1 cellular context compared by ENCODE assay signal in the genomic region with DNA sequence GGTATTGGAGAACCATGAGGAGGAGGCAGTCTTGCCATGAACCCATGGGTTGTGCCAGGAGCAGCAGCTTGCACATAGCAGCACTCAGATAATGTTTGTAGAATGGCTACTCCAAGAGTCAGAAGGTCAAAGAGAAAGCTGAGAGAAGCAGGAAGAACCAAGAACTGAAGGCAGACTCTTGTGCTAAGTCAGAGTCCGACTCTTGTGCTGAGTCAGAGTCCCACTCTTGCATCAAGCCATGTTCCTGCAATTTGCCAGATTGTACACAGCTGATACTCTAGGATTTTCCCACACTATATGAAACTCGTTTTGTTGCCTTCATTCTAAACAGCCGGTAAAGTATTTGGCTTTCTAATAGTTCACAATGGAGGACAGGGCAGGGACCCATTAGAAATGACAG.
A peak's percentile ranks its signal among the peaks of the same experiment; 100 is the strongest.
TF ChIP-seq lines count a peak whose summit lies in the region.

No MANE protein-coding gene starts in this region.

TF ChIP-seq in K562, 482 proteins besides CTCF, POLR2A, EP300 and RAD21 (continued from another document and continues in another):
- TF ChIP-seq, protein P1, sequence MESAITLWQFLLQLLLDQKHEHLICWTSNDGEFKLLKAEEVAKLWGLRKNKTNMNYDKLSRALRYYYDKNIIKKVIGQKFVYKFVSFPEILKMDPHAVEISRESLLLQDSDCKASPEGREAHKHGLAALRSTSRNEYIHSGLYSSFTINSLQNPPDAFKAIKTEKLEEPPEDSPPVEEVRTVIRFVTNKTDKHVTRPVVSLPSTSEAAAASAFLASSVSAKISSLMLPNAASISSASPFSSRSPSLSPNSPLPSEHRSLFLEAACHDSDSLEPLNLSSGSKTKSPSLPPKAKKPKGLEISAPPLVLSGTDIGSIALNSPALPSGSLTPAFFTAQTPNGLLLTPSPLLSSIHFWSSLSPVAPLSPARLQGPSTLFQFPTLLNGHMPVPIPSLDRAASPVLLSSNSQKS (CRISPR knock-in tag; IDR thresholded peaks at IDR 0.05): no peak
- TF ChIP-seq ZNF12 (CRISPR knock-in tag; IDR thresholded peaks at IDR 0.05) (no peak), KAT8 (IDR thresholded peaks at IDR 0.05; ENCODE audit: low read depth) (no peak), SMARCC2 (IDR thresholded peaks at IDR 0.05; ENCODE audit: low read depth) (no peak), ZNF175 (CRISPR knock-in tag; IDR thresholded peaks at IDR 0.05; ENCODE audit: low read depth) (no peak), DPF2 (IDR thresholded peaks at IDR 0.05) (peak; percentile 64), C11orf30 (IDR thresholded peaks at IDR 0.05; ENCODE audit: low read depth) (peak; percentile 94), DIDO1 (tag; IDR thresholded peaks at IDR 0.05; ENCODE audit: low read depth) (no peak), HCFC1 (IDR thresholded peaks at IDR 0.05; ENCODE audit: low read depth, low read length) (no peak), NFE2L1 (tag; IDR thresholded peaks at IDR 0.05; ENCODE audit: borderline replicate concordance, low read depth) (no peak), ZC3H8 (IDR thresholded peaks at IDR 0.05) (no peak), BACH1 (tag; IDR thresholded peaks at IDR 0.05) (peak; percentile 95), ZNF133 (CRISPR knock-in tag; IDR thresholded peaks at IDR 0.05) (no peak), NCOA4 (IDR thresholded peaks at IDR 0.05; ENCODE audit: partially characterized antibody) (no peak), ZNF146 (CRISPR knock-in tag; IDR thresholded peaks at IDR 0.05; ENCODE audit: unreplicated experiment) (no peak), RNF2 (IDR thresholded peaks at IDR 0.05) (no peak), YY1 (IDR thresholded peaks at IDR 0.05; ENCODE audit: borderline replicate concordance in 1 of 3, control insufficient read depth in 1 of 3, extremely low read depth in 1 of 3, insufficient read depth in 3 of 3, insufficient read length in 1 of 3, insufficient replicate concordance in 2 of 3, low read depth in 1 of 3, low read length in 2 of 3) (no peak), RBM14 (IDR thresholded peaks at IDR 0.05; ENCODE audit: borderline replicate concordance, insufficient read depth, low read depth, low read length) (no peak), USF1 (CRISPR knock-in tag; IDR thresholded peaks at IDR 0.05) (no peak), ZNF778 (CRISPR knock-in tag; IDR thresholded peaks at IDR 0.05) (no peak), MTF1 (CRISPR knock-in tag; IDR thresholded peaks at IDR 0.05; ENCODE audit: borderline replicate concordance) (no peak), ZNF41 (CRISPR knock-in tag; conservative IDR thresholded peaks at IDR 0.05) (no peak), NRF1 (conservative IDR thresholded peaks at IDR 0.05 in 1 of 2, IDR thresholded peaks at IDR 0.05 in 1 of 2) (no peak), REST (CRISPR knock-in tag; IDR thresholded peaks at IDR 0.05; ENCODE audit: low read depth) (no peak), E2F3 (CRISPR knock-in tag; IDR thresholded peaks at IDR 0.05) (no peak), ZSCAN29 (IDR thresholded peaks at IDR 0.05) (no peak), EP400 (IDR thresholded peaks at IDR 0.05) (no peak), POLR2G (IDR thresholded peaks at IDR 0.05; ENCODE audit: low read depth, low read length) (no peak), NFATC3 (IDR thresholded peaks at IDR 0.05) (no peak), ZNF124 (CRISPR knock-in tag; IDR thresholded peaks at IDR 0.05) (no peak), MIER1 (IDR thresholded peaks at IDR 0.05; ENCODE audit: low read depth) (no peak), ZNF717 (CRISPR knock-in tag; IDR thresholded peaks at IDR 0.05) (no peak), KDM2B (CRISPR knock-in tag; IDR thresholded peaks at IDR 0.05) (no peak), TSC22D4 (tag; IDR thresholded peaks at IDR 0.05) (no peak), SLC30A9 (CRISPR knock-in tag; IDR thresholded peaks at IDR 0.05) (no peak), MTA3 (IDR thresholded peaks at IDR 0.05; ENCODE audit: borderline replicate concordance) (no peak), FOS (IDR thresholded peaks at IDR 0.05; ENCODE audit: extremely low read depth, insufficient read length) (no peak), ZNF436 (CRISPR knock-in tag; IDR thresholded peaks at IDR 0.05) (no peak), ELF4 (CRISPR knock-in tag; IDR thresholded peaks at IDR 0.05) (no peak), ARID1B (IDR thresholded peaks at IDR 0.05) (peak; percentile 47), TRIM24 (IDR thresholded peaks at IDR 0.05) (no peak; a peak in 1 of 4 replicates), SIX5 (IDR thresholded peaks at IDR 0.05; ENCODE audit: borderline replicate concordance in 1 of 2, insufficient read depth in 1 of 2, low read depth in 1 of 2, low read length in 2 of 2) (no peak), FOSL1 (tag; conservative IDR thresholded peaks at IDR 0.05) (peak; percentile 44), FOXM1 (IDR thresholded peaks at IDR 0.05; ENCODE audit: low read depth) (no peak), FOXM1 (CRISPR knock-in tag; IDR thresholded peaks at IDR 0.05; ENCODE audit: low read depth) (no peak), PTRF (tag; IDR thresholded peaks at IDR 0.05) (no peak), CEBPG (CRISPR knock-in tag; IDR thresholded peaks at IDR 0.05) (no peak), CEBPG (tag; conservative IDR thresholded peaks at IDR 0.05 in 1 of 2, IDR thresholded peaks at IDR 0.05 in 1 of 2) (peak in 1 of 2 experiments; percentile 61; a peak in 2 of 4 replicates), SMAD4 (CRISPR knock-in tag; conservative IDR thresholded peaks at IDR 0.05) (no peak), ZNF444 (CRISPR knock-in tag; IDR thresholded peaks at IDR 0.05) (no peak)
- TF ChIP-seq, protein P2, sequence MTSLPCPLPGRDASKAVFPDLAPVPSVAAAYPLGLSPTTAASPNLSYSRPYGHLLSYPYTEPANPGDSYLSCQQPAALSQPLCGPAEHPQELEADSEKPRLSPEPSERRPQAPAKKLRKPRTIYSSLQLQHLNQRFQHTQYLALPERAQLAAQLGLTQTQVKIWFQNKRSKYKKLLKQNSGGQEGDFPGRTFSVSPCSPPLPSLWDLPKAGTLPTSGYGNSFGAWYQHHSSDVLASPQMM (CRISPR knock-in tag; IDR thresholded peaks at IDR 0.05): no peak
- TF ChIP-seq, protein P3, sequence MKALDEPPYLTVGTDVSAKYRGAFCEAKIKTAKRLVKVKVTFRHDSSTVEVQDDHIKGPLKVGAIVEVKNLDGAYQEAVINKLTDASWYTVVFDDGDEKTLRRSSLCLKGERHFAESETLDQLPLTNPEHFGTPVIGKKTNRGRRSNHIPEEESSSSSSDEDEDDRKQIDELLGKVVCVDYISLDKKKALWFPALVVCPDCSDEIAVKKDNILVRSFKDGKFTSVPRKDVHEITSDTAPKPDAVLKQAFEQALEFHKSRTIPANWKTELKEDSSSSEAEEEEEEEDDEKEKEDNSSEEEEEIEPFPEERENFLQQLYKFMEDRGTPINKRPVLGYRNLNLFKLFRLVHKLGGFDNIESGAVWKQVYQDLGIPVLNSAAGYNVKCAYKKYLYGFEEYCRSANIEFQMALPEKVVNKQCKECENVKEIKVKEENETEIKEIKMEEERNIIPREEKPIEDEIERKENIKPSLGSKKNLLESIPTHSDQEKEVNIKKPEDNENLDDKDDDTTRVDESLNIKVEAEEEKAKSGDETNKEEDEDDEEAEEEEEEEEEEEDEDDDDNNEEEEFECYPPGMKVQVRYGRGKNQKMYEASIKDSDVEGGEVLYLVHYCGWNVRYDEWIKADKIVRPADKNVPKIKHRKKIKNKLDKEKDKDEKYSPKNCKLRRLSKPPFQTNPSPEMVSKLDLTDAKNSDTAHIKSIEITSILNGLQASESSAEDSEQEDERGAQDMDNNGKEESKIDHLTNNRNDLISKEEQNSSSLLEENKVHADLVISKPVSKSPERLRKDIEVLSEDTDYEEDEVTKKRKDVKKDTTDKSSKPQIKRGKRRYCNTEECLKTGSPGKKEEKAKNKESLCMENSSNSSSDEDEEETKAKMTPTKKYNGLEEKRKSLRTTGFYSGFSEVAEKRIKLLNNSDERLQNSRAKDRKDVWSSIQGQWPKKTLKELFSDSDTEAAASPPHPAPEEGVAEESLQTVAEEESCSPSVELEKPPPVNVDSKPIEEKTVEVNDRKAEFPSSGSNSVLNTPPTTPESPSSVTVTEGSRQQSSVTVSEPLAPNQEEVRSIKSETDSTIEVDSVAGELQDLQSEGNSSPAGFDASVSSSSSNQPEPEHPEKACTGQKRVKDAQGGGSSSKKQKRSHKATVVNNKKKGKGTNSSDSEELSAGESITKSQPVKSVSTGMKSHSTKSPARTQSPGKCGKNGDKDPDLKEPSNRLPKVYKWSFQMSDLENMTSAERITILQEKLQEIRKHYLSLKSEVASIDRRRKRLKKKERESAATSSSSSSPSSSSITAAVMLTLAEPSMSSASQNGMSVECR (CRISPR knock-in tag; IDR thresholded peaks at IDR 0.05): no peak
- TF ChIP-seq, protein P4, sequence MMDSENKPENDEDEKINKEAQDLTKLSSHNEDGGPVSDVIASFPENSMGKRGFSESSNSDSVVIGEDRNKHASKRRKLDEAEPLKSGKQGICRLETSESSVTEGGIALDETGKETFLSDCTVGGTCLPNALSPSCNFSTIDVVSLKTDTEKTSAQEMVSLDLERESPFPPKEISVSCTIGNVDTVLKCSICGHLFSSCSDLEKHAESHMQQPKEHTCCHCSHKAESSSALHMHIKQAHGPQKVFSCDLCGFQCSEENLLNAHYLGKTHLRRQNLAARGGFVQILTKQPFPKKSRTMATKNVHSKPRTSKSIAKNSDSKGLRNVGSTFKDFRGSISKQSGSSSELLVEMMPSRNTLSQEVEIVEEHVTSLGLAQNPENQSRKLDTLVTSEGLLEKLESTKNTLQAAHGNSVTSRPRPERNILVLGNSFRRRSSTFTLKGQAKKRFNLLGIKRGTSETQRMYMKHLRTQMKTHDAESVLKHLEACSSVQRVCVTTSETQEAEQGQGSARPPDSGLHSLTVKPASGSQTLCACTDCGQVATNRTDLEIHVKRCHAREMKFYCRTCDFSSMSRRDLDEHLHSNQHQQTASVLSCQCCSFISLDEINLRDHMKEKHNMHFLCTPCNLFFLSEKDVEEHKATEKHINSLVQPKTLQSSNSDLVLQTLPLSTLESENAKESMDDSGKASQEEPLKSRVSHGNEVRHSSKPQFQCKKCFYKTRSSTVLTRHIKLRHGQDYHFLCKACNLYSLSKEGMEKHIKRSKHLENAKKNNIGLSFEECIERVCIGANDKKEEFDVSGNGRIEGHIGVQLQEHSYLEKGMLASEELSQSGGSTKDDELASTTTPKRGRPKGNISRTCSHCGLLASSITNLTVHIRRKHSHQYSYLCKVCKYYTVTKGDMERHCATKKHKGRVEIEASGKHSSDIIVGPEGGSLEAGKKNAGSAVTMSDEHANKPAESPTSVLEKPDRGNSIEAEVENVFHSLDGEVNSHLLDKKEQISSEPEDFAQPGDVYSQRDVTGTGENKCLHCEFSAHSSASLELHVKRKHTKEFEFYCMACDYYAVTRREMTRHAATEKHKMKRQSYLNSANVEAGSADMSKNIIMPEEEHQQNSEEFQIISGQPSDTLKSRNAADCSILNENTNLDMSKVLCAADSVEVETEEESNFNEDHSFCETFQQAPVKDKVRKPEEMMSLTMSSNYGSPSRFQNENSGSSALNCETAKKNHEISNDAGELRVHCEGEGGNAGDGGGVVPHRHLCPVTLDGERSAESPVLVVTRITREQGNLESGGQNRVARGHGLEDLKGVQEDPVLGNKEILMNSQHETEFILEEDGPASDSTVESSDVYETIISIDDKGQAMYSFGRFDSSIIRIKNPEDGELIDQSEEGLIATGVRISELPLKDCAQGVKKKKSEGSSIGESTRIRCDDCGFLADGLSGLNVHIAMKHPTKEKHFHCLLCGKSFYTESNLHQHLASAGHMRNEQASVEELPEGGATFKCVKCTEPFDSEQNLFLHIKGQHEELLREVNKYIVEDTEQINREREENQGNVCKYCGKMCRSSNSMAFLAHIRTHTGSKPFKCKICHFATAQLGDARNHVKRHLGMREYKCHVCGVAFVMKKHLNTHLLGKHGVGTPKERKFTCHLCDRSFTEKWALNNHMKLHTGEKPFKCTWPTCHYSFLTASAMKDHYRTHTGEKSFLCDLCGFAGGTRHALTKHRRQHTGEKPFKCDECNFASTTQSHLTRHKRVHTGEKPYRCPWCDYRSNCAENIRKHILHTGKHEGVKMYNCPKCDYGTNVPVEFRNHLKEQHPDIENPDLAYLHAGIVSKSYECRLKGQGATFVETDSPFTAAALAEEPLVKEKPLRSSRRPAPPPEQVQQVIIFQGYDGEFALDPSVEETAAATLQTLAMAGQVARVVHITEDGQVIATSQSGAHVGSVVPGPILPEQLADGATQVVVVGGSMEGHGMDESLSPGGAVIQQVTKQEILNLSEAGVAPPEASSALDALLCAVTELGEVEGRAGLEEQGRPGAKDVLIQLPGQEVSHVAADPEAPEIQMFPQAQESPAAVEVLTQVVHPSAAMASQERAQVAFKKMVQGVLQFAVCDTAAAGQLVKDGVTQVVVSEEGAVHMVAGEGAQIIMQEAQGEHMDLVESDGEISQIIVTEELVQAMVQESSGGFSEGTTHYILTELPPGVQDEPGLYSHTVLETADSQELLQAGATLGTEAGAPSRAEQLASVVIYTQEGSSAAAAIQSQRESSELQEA (IDR thresholded peaks at IDR 0.05; ENCODE audit: low read depth): no peak
